Comparison of ENCODE assay signal across 8 cellular contexts in genomic region chr7:102671311-102671959, GRCh38. TPM values are rescaled to one million over a fixed set of nuclear protein-coding genes. Genes with fewer than 3 reads are reported as not detected.
DNase-seq lines count a peak whose midpoint lies in the region; ATAC-seq, FAIRE-seq and TF ChIP-seq lines count a peak whose summit lies in the region.
"Not testable (repeated sequence)": the region's sequence is repeated elsewhere in the genome, so short reads cannot be mapped to it uniquely, and the experiment has no call there.

POLR2J2 (minus strand) TSS chr7:102671663; CDS start chr7:102671601, 62 bp downstream.

- H3K27ac Mint-ChIP-seq in CD8-positive, alpha-beta T cell; WTC11; stimulated activated effector memory CD8-positive, alpha-beta T cell treated with anti-CD3 and anti-CD28 coated beads, Interleukin-12 subunit alpha, Interleukin-12 subunit beta, amount 100 ng/mL, for 72 hours: not testable (repeated sequence)

- not testable (repeated sequence) for TF ChIP-seq RAD21 in HepG2 (CRISPR knock-in tag; IDR thresholded peaks at IDR 0.05)

- H3K27me3 ChIP-seq in CD8-positive, alpha-beta T cell (ENCODE audit: insufficient read depth, low read length); ectodermal cell (ENCODE audit: control insufficient read depth, insufficient read depth, low read length, poor library complexity, severe bottlenecking); HepG2 (ENCODE audit: control insufficient read depth in 1 of 2, insufficient read depth in 2 of 2, low read length in 2 of 2): not testable (repeated sequence)

- TF ChIP-seq CTCF in CD8-positive, alpha-beta T cell (IDR thresholded peaks at IDR 0.05); WTC11 (IDR thresholded peaks at IDR 0.05); HepG2 (CRISPR knock-in tag; IDR thresholded peaks at IDR 0.05): not testable (repeated sequence)

- H3K4me3 Mint-ChIP-seq in CD8-positive, alpha-beta T cell, result peak within 1 kb of the TSS; percentile 71
- H3K4me3 Mint-ChIP-seq in WTC11, result peak within 1 kb of the TSS; percentile 75
- H3K4me3 Mint-ChIP-seq in stimulated activated effector memory CD8-positive, alpha-beta T cell treated with anti-CD3 and anti-CD28 coated beads, Interleukin-12 subunit alpha, Interleukin-12 subunit beta, amount 100 ng/mL, for 72 hours, result not testable (repeated sequence)

- POLR2A ChIA-PET in CD8-positive, alpha-beta T cell (lab: Charles Lee); WTC11 (lab: Charles Lee); HepG2 (lab: Yijun Ruan, JAX): not testable (repeated sequence)

- not testable (repeated sequence) for H3K9me3 Mint-ChIP-seq in CD8-positive, alpha-beta T cell; WTC11; stimulated activated effector memory CD8-positive, alpha-beta T cell treated with anti-CD3 and anti-CD28 coated beads, Interleukin-12 subunit alpha, Interleukin-12 subunit beta, amount 100 ng/mL, for 72 hours

- not testable (repeated sequence) for H3K4me2 ChIP-seq in HepG2 (ENCODE audit: low read depth, low read length)

- H3K27me3 Mint-ChIP-seq in CD8-positive, alpha-beta T cell (ENCODE audit: low read depth); WTC11 (ENCODE audit: low read depth): not testable (repeated sequence)

- H3K36me3 ChIP-seq in CD8-positive, alpha-beta T cell (ENCODE audit: insufficient read depth, low read length); ectodermal cell (ENCODE audit: control insufficient read depth, insufficient read depth, low read length); HepG2 (replicated peaks in 1 of 2; ENCODE audit: control insufficient read depth in 1 of 2, insufficient read depth in 2 of 2, low read length in 2 of 2): not testable (repeated sequence)

- H3K9ac ChIP-seq in HepG2 (ENCODE audit: insufficient read depth, low read depth, low read length), result not testable (repeated sequence)

- H2AFZ ChIP-seq in HepG2 (ENCODE audit: low read length), result not testable (repeated sequence)

- in situ Hi-C loops in HepG2 (cut with HindIII; ENCODE audit: extremely low pct_ligation_motif_present, low pct_unique_long_range_greater_than_20kb), result not testable (repeated sequence)

- WGBS in ectodermal cell, 2 experiments, result 0 to 2% methylated on average over 19 to 23 of the region's 56 CpGs
- no CpG with 5 or more reads among the region's 56 CpGs for WGBS in HepG2 (ENCODE audit: low lambda C conversion rate)

- H3K36me3 Mint-ChIP-seq in CD8-positive, alpha-beta T cell; WTC11; stimulated activated effector memory CD8-positive, alpha-beta T cell treated with anti-CD3 and anti-CD28 coated beads, Interleukin-12 subunit alpha, Interleukin-12 subunit beta, amount 100 ng/mL, for 72 hours: not testable (repeated sequence)

- H3K4me1 ChIP-seq in CD8-positive, alpha-beta T cell (ENCODE audit: insufficient read depth, low read length); ectodermal cell (ENCODE audit: control insufficient read depth, insufficient read depth, low read length); HepG2 (ENCODE audit: insufficient read depth, low read length): not testable (repeated sequence)

- peak; percentile 80 for ATAC-seq in CD8-positive, alpha-beta T cell
- ATAC-seq in HG02759 (IDR thresholded peaks at IDR 0.05; ENCODE audit: unreplicated experiment) (peak; percentile 88), WTC11 (peak; percentile 92), HepG2 (peak; percentile 67)
- ATAC-seq in stimulated activated effector memory CD8-positive, alpha-beta T cell treated with anti-CD3 and anti-CD28 coated beads, Interleukin-12 subunit alpha, Interleukin-12 subunit beta, amount 100 ng/mL, for 72 hours, result peak; percentile 79

- peak; percentile 65 for TF ChIP-seq POLR2A in GM19099 (IDR thresholded peaks at IDR 0.05; ENCODE audit: extremely low read depth, insufficient read length, low read depth)
- TF ChIP-seq POLR2A in HepG2 (IDR thresholded peaks at IDR 0.05; ENCODE audit: insufficient read depth in 1 of 2, low read depth in 2 of 2, low read length in 2 of 2), result not testable (repeated sequence)

- not testable (repeated sequence) for H3K79me2 ChIP-seq in HepG2 (ENCODE audit: insufficient read depth, low read length)

- H3K9me3 ChIP-seq in CD8-positive, alpha-beta T cell (ENCODE audit: low read length); ectodermal cell (ENCODE audit: control insufficient read depth, low read length); HepG2 (ENCODE audit: low read length): not testable (repeated sequence)

- H3K4me1 Mint-ChIP-seq in CD8-positive, alpha-beta T cell (ENCODE audit: low read depth); WTC11; stimulated activated effector memory CD8-positive, alpha-beta T cell treated with anti-CD3 and anti-CD28 coated beads, Interleukin-12 subunit alpha, Interleukin-12 subunit beta, amount 100 ng/mL, for 72 hours: not testable (repeated sequence)

- H3K27ac ChIP-seq in CD8-positive, alpha-beta T cell (ENCODE audit: low read depth, low read length); ectodermal cell (ENCODE audit: insufficient read depth, low read depth, low read length, poor library complexity, severe bottlenecking); HepG2 (ENCODE audit: extremely low read length, insufficient read depth, low read length): not testable (repeated sequence)

- intact Hi-C loops in CD8-positive, alpha-beta T cell (cut with DNase I, micrococcal nuclease); HepG2 (cut with micrococcal nuclease; ENCODE audit: unreplicated experiment): not testable (repeated sequence)

- not testable (repeated sequence) for H3K4me3 ChIP-seq in CD8-positive, alpha-beta T cell (ENCODE audit: low read depth, low read length); HepG2 (replicated peaks in 1 of 3; ENCODE audit: insufficient read depth in 1 of 3, low read depth in 2 of 3, low read length in 3 of 3)
- peak within 1 kb of the TSS; percentile 16 for H3K4me3 ChIP-seq in ectodermal cell (ENCODE audit: insufficient read depth, low read depth, low read length)

- H4K20me1 ChIP-seq in HepG2 (ENCODE audit: insufficient read depth, low read length), result not testable (repeated sequence)

- BruUV-seq in HepG2 (replicated peaks; lab: Mats Ljungman, UMichigan), result not testable (repeated sequence)

- not testable (repeated sequence) for FAIRE-seq in HepG2 (lab: Jason Lieb, UNC)

- not testable (repeated sequence) for TF ChIP-seq EP300 in HepG2 (IDR thresholded peaks at IDR 0.05; ENCODE audit: low read depth in 2 of 2, low read length in 2 of 2); HepG2 (CRISPR knock-in tag; IDR thresholded peaks at IDR 0.05; ENCODE audit: borderline replicate concordance)

- CTCF ChIA-PET in CD8-positive, alpha-beta T cell (lab: Charles Lee); HepG2 (lab: Yijun Ruan, JAX; ENCODE audit: low intra/inter-chr PET ratio, low total read pairs): not testable (repeated sequence)
- CTCF ChIA-PET in WTC11 (lab: Charles Lee), result interaction anchor here (0.6 kb wide), 1 partner anchor 192 kb away, joined by 5 read pairs; no protein-coding TSS in a partner anchor

- peak in 2 of 7 experiments; percentile 0 to 84 for DNase-seq in CD8-positive, alpha-beta T cell
- peak; percentile 50 for DNase-seq in HT-29 (ENCODE audit: low spot score)
- peak; percentile 97 for DNase-seq in WTC11 (ENCODE audit: low spot score)
- DNase-seq in HepG2 (ENCODE audit: low spot score), result not testable (repeated sequence)
- DNase-seq in stimulated activated effector memory CD8-positive, alpha-beta T cell treated with anti-CD3 and anti-CD28 coated beads, Interleukin-12 subunit alpha, Interleukin-12 subunit beta, amount 100 ng/mL, for 72 hours (ENCODE audit: low spot score in 2 of 2), result peak in 1 of 2 donors; percentile 95

RNA-seq across cellular contexts. Expression of gene POLR2J2, which starts in this region (rescaled TPM):
- total RNA-seq in CD8-positive, alpha-beta T cell, result 10 to 100 TPM; 22.9 to 24.8 TPM
- total RNA-seq in HT-29 (2014; rRNA removed; shearing (Covaris generic)), result 2.8 and 4.2 TPM in 2 replicates
- total RNA-seq in WTC11 (2021) (4.3 to 5.9 TPM (median 5.5 TPM) in 3 replicates), HepG2 (2016; rRNA removed; fragmentation: Illumina TruSeq; extraction: Trizol) (0.22 and 1.6 TPM in 2 replicates)
- polyA plus RNA-seq in ectodermal cell (2013, experiment 1 of 4), result 5.5 TPM
- polyA plus RNA-seq in ectodermal cell (2013, experiment 2 of 4), result 7.0 TPM
- polyA plus RNA-seq in ectodermal cell (2013, experiment 3 of 4), result 3.1 TPM
- 5.7 TPM for polyA plus RNA-seq in ectodermal cell (2013, experiment 4 of 4)
- total RNA-seq in HepG2 (2016; cell fraction: cytosol; rRNA removed; fragmentation: Illumina TruSeq; extraction: Trizol; ENCODE audit: low read depth), result 1.3 and 1.4 TPM in 2 replicates
- 0.51 and 1.3 TPM in 2 replicates for total RNA-seq in HepG2 (2016; cell fraction: insoluble cytoplasmic fraction; rRNA removed; fragmentation: Illumina TruSeq; extraction: Trizol)
- total RNA-seq in HepG2 (2016; cell fraction: membrane; rRNA removed; fragmentation: Illumina TruSeq; extraction: Trizol), result 0.71 and 1.00 TPM in 2 replicates
- 4.8 TPM in 2 replicates for total RNA-seq in HepG2 (2016; cell fraction: nucleus; rRNA removed; fragmentation: Illumina TruSeq; extraction: Trizol)
- 2.7 and 2.8 TPM in 2 replicates for polyA plus RNA-seq in HepG2 (2011; rRNA removed)
- polyA plus RNA-seq in HepG2 (2011; cell fraction: cytosol; rRNA removed), result 0.05 and 0.21 TPM in 2 replicates
- polyA plus RNA-seq in HepG2 (2011; cell fraction: nucleus; rRNA removed), result 6.0 and 6.4 TPM in 2 replicates
- 0.88 and 1.0 TPM in 2 replicates for polyA plus RNA-seq in HepG2 (2012)
- polyA plus RNA-seq in HepG2 (2016; cell fraction: cytosol; fragmentation: Illumina TruSeq; extraction: Trizol; ENCODE audit: low read depth), result 0.14 TPM in 1 of 2 replicates, not detected in the other
- 0.17 and 0.29 TPM in 2 replicates for polyA plus RNA-seq in HepG2 (2016; cell fraction: insoluble cytoplasmic fraction; fragmentation: Illumina TruSeq; extraction: Trizol; ENCODE audit: low read depth)
- polyA plus RNA-seq in HepG2 (2016; cell fraction: membrane; fragmentation: Illumina TruSeq; extraction: Trizol; ENCODE audit: low read depth), result 0.28 TPM in 1 of 2 replicates, not detected in the other
- 5.0 and 6.1 TPM in 2 replicates for polyA plus RNA-seq in HepG2 (2016; cell fraction: nucleus; fragmentation: Illumina TruSeq; extraction: Trizol; ENCODE audit: insufficient read depth, low read depth)
- polyA minus RNA-seq in HepG2 (2011; rRNA and poly(A)+ RNA removed; ENCODE audit: low replicate concordance), result 7.6 and 8.3 TPM in 2 replicates
- 0.40 TPM in 1 of 2 replicates, not detected in the other for polyA minus RNA-seq in HepG2 (2011; cell fraction: cytosol; rRNA and poly(A)+ RNA removed)
- polyA minus RNA-seq in HepG2 (2011; cell fraction: nucleus; rRNA and poly(A)+ RNA removed), result 8.9 and 14.3 TPM in 2 replicates
